ENCODE assay signal across 25 cellular contexts in genomic region chr16:24875466-24875865, GRCh38. TPM values are rescaled to one million over a fixed set of nuclear protein-coding genes. Genes with fewer than 3 reads are reported as not detected.
"Had no signal": no experiment of that assay in that cellular context is flagged by ENCODE, and none has a peak within 500 bp of the region (broad histone marks: within the 10 kb centered on the region; RNA-seq: fewer than 3 reads in every experiment).

No MANE protein-coding gene starts in this region.

- H3K36me3 ChIP-seq: gastrocnemius medialis, neutrophil, spleen, tibial artery had no signal

- H3K9me3 ChIP-seq: gastrocnemius medialis, neutrophil, psoas muscle, testis, tibial artery had no signal

- H3K27ac ChIP-seq: epithelial cell of prostate, gastrocnemius medialis, neutrophil, psoas muscle, skin epidermis, spleen, testis, tibial artery had no signal

- H3K27me3 Mint-ChIP-seq: dendritic cell treated with granulocyte-macrophage colony-stimulating factor and Interleukin-4, amounts not matched to agents 40 ng/mL and 50 ng/mL, for 4 days had no signal

- H3K4me3 ChIP-seq: gastrocnemius medialis, lung, psoas muscle, skin epidermis, spleen, testis, tibial artery had no signal

- H3K4me1 Mint-ChIP-seq: endodermal cell; memory B cell; natural killer cell; stimulated activated memory B cell treated with anti-CD40 and anti-IgM and Interleukin-4, amounts not matched to agents 10 μg/mL and 1 μg/mL and 100 μg/mL, for 72 hours had no signal

- H3K4me3 Mint-ChIP-seq: dendritic cell treated with granulocyte-macrophage colony-stimulating factor and Interleukin-4, amounts not matched to agents 40 ng/mL and 50 ng/mL, for 4 days; endodermal cell; memory B cell; natural killer cell; stimulated activated memory B cell treated with anti-CD40 and anti-IgM and Interleukin-4, amounts not matched to agents 10 μg/mL and 1 μg/mL and 100 μg/mL, for 72 hours; type B pancreatic cell had no signal

- ATAC-seq: esophagus mucosa; gastrocnemius medialis; natural killer cell; psoas muscle; right cardiac atrium; stimulated activated memory B cell treated with anti-CD40 and anti-IgM and Interleukin-4, amounts not matched to agents 10 μg/mL and 1 μg/mL and 100 μg/mL, for 72 hours; stimulated activated naive CD8-positive, alpha-beta T cell treated with anti-CD3 and anti-CD28 coated beads, Interleukin-15, Interleukin-2, amounts not matched to agents 100 U/mL and 50 U/mL, for 24 hours had no signal

- H3K4me1 ChIP-seq: gastrocnemius medialis, psoas muscle, spleen, testis, tibial artery had no signal

- DNase-seq: effector CD8-positive, alpha-beta T cell; endodermal cell; foreskin fibroblast; gastrocnemius medialis; head of caudate nucleus; natural killer cell; psoas muscle; right cardiac atrium; spleen; stimulated activated CD4-positive, alpha-beta T cell treated with anti-CD3 and anti-CD28 coated beads, Interleukin-4, amount 100 ng/mL, for 4 hours; stimulated activated naive CD8-positive, alpha-beta T cell treated with anti-CD3 and anti-CD28 coated beads, Interleukin-15, Interleukin-2, amounts not matched to agents 100 U/mL and 50 U/mL, for 24 hours; testis had no signal

- H3K27ac Mint-ChIP-seq: dendritic cell treated with granulocyte-macrophage colony-stimulating factor and Interleukin-4, amounts not matched to agents 40 ng/mL and 50 ng/mL, for 4 days; endodermal cell; memory B cell; natural killer cell; stimulated activated memory B cell treated with anti-CD40 and anti-IgM and Interleukin-4, amounts not matched to agents 10 μg/mL and 1 μg/mL and 100 μg/mL, for 72 hours; type B pancreatic cell had no signal

- H3K36me3 Mint-ChIP-seq: memory B cell; natural killer cell; stimulated activated memory B cell treated with anti-CD40 and anti-IgM and Interleukin-4, amounts not matched to agents 10 μg/mL and 1 μg/mL and 100 μg/mL, for 72 hours; type B pancreatic cell had no signal

- H3K9me3 Mint-ChIP-seq: natural killer cell, type B pancreatic cell had no signal

- H3K27me3 ChIP-seq: gastrocnemius medialis, neutrophil, spleen, testis, tibial artery had no signal

RNA-seq across cellular contexts. Expression of gene SLC5A11, which starts 29.7 kb away (rescaled TPM):
- total RNA-seq: esophagus mucosa, osteoblast, renal cortical epithelial cell, right cardiac atrium, urinary bladder had no signal
